In genomic region chr17:56395787-56396186, GRCh38 we compare ENCODE assay signal across 36 cellular contexts.
"Had no signal": no experiment of that assay in that cellular context is flagged by ENCODE, and none has a peak within 500 bp of the region (broad histone marks: within the 10 kb centered on the region; RNA-seq: fewer than 3 reads in every experiment).

No MANE protein-coding gene starts in this region.

- H3K27ac ChIP-seq: body of pancreas, epithelial cell of prostate, esophagus squamous epithelium, foreskin keratinocyte, gastrocnemius medialis, heart left ventricle, WERI-Rb-1 had no signal

- H3K9me3 Mint-ChIP-seq: activated CD4-positive, alpha-beta memory T cell treated with anti-CD3 and anti-CD28 coated beads for 36 hours; activated T-helper 1 cell treated with anti-CD3 and anti-CD28 coated beads, Interleukin-12 subunit alpha, Interleukin-12 subunit beta, Interleukin-2, Interleukin-4 antibody, amounts not matched to agents 30 ng/mL and 10 ng/mL and 1 ng/mL, durations not matched to agents 14 hours and 24 hours and 36 hours; T-helper 2 cell treated with Interferon-gamma antibody and Interleukin-4, amounts not matched to agents 5 μg/mL and 100 μg/mL, for 36 hours had no signal

- H3K36me3 ChIP-seq: esophagus squamous epithelium, gastrocnemius medialis, heart left ventricle, WERI-Rb-1 had no signal

- H3K4me3 Mint-ChIP-seq: activated B cell treated with CpG ODN at 0.5 μM for 24 hours; activated CD4-positive, alpha-beta memory T cell treated with anti-CD3 and anti-CD28 coated beads for 36 hours; activated CD8-positive, alpha-beta memory T cell treated with anti-CD3 and anti-CD28 coated beads, Interleukin-2, amount 10 ng/mL, durations not matched to agents 7 days and 5 days; activated CD8-positive, alpha-beta T cell treated with anti-CD3 and anti-CD28 coated beads, Interleukin-2, amount 10 ng/mL, durations not matched to agents 7 days and 5 days; activated naive CD8-positive, alpha-beta T cell; activated T-helper 1 cell treated with anti-CD3 and anti-CD28 coated beads, Interleukin-12 subunit alpha, Interleukin-12 subunit beta, Interleukin-2, Interleukin-4 antibody, amounts not matched to agents 30 ng/mL and 10 ng/mL and 1 ng/mL, durations not matched to agents 14 hours and 24 hours and 36 hours; effector memory CD8-positive, alpha-beta T cell; T-helper 17 cell; T-helper 2 cell treated with Interferon-gamma antibody and Interleukin-4, amounts not matched to agents 5 μg/mL and 100 μg/mL, for 36 hours had no signal

- DNase-seq: activated B cell treated with CpG ODN at 0.5 μM for 24 hours; activated CD4-positive, alpha-beta memory T cell treated with anti-CD3 and anti-CD28 coated beads for 36 hours; activated CD4-positive, alpha-beta T cell treated with anti-CD3 and anti-CD28 coated beads for 48 hours; activated CD4-positive, alpha-beta T cell treated with anti-CD3 and anti-CD28 coated beads, Interleukin-2, amount 50 U/mL, for 1 hour; activated CD8-positive, alpha-beta memory T cell treated with anti-CD3 and anti-CD28 coated beads, Interleukin-2, amount 10 ng/mL, durations not matched to agents 7 days and 5 days; activated CD8-positive, alpha-beta memory T cell treated with anti-CD3 and anti-CD28 coated beads, Interleukin-2, amount 50 U/mL, for 4 hours; activated CD8-positive, alpha-beta T cell treated with anti-CD3 and anti-CD28 coated beads, Interleukin-2, amount 10 ng/mL, durations not matched to agents 7 days and 5 days; activated gamma-delta T cell; activated naive CD4-positive, alpha-beta T cell treated with anti-CD3 and anti-CD28 coated beads, Interleukin-2, amount 50 U/mL, for 16 hours; activated naive CD4-positive, alpha-beta T cell treated with Interleukin-2 at 50 U/mL for 16 hours; activated T-cell treated with anti-CD3 and anti-CD28 coated beads, Interleukin-2, amount 50 U/mL, for 1 hour; activated T-cell treated with anti-CD3 and anti-CD28 coated beads, Interleukin-2, amount 50 U/mL, for 48 hours; amniotic stem cell; aorta; body of pancreas; caudate nucleus; cortex of kidney; dermis blood vessel endothelial cell; effector CD4-positive, alpha-beta T cell; effector memory CD8-positive, alpha-beta T cell; esophagus squamous epithelium; foreskin keratinocyte; gastrocnemius medialis; glutamatergic neuron; heart left ventricle; hypothalamus; T-helper 17 cell; T1000; WERI-Rb-1 had no signal

- H3K27ac Mint-ChIP-seq: activated B cell treated with CpG ODN at 0.5 μM for 24 hours; activated CD4-positive, alpha-beta memory T cell treated with anti-CD3 and anti-CD28 coated beads for 36 hours; activated CD8-positive, alpha-beta memory T cell treated with anti-CD3 and anti-CD28 coated beads, Interleukin-2, amount 10 ng/mL, durations not matched to agents 7 days and 5 days; activated CD8-positive, alpha-beta T cell treated with anti-CD3 and anti-CD28 coated beads, Interleukin-2, amount 10 ng/mL, durations not matched to agents 7 days and 5 days; activated naive CD8-positive, alpha-beta T cell; activated T-helper 1 cell treated with anti-CD3 and anti-CD28 coated beads, Interleukin-12 subunit alpha, Interleukin-12 subunit beta, Interleukin-2, Interleukin-4 antibody, amounts not matched to agents 30 ng/mL and 10 ng/mL and 1 ng/mL, durations not matched to agents 14 hours and 24 hours and 36 hours; effector memory CD8-positive, alpha-beta T cell; T-helper 17 cell; T-helper 2 cell treated with Interferon-gamma antibody and Interleukin-4, amounts not matched to agents 5 μg/mL and 100 μg/mL, for 36 hours had no signal

- H3K36me3 Mint-ChIP-seq: activated CD4-positive, alpha-beta memory T cell treated with anti-CD3 and anti-CD28 coated beads for 36 hours; activated CD8-positive, alpha-beta memory T cell treated with anti-CD3 and anti-CD28 coated beads, Interleukin-2, amount 10 ng/mL, durations not matched to agents 7 days and 5 days; activated naive CD8-positive, alpha-beta T cell had no signal

- H3K27me3 Mint-ChIP-seq: activated B cell treated with CpG ODN at 0.5 μM for 24 hours; activated CD8-positive, alpha-beta memory T cell treated with anti-CD3 and anti-CD28 coated beads, Interleukin-2, amount 10 ng/mL, durations not matched to agents 7 days and 5 days had no signal

- H3K4me1 ChIP-seq: body of pancreas, esophagus squamous epithelium, foreskin keratinocyte, gastrocnemius medialis, heart left ventricle had no signal

- ATAC-seq: activated CD4-positive, CD25-positive, alpha-beta regulatory T cell treated with anti-CD3 and anti-CD28 coated beads, Interleukin-2, amount 50 U/mL, for 24 hours; activated CD8-positive, alpha-beta memory T cell treated with anti-CD3 and anti-CD28 coated beads, Interleukin-2, amount 10 ng/mL, durations not matched to agents 7 days and 5 days; activated CD8-positive, alpha-beta T cell treated with anti-CD3 and anti-CD28 coated beads, Interleukin-2, amount 10 ng/mL, durations not matched to agents 7 days and 5 days; body of pancreas; effector memory CD8-positive, alpha-beta T cell; foreskin keratinocyte; gastrocnemius medialis; heart left ventricle; T-helper 17 cell had no signal

- H3K9me3 ChIP-seq: body of pancreas, esophagus squamous epithelium, gastrocnemius medialis, heart left ventricle had no signal

- H3K27me3 ChIP-seq: body of pancreas, esophagus squamous epithelium, foreskin keratinocyte, gastrocnemius medialis, heart left ventricle had no signal

- H3K4me1 Mint-ChIP-seq: activated B cell treated with CpG ODN at 0.5 μM for 24 hours; activated CD8-positive, alpha-beta memory T cell treated with anti-CD3 and anti-CD28 coated beads, Interleukin-2, amount 10 ng/mL, durations not matched to agents 7 days and 5 days; T-helper 17 cell had no signal

- FAIRE-seq: colon, endothelial cell of umbilical vein had no signal

- H3K4me3 ChIP-seq: body of pancreas, esophagus squamous epithelium, gastrocnemius medialis, heart left ventricle had no signal
